21 cellular contexts compared by ENCODE assay signal in the genomic region with DNA sequence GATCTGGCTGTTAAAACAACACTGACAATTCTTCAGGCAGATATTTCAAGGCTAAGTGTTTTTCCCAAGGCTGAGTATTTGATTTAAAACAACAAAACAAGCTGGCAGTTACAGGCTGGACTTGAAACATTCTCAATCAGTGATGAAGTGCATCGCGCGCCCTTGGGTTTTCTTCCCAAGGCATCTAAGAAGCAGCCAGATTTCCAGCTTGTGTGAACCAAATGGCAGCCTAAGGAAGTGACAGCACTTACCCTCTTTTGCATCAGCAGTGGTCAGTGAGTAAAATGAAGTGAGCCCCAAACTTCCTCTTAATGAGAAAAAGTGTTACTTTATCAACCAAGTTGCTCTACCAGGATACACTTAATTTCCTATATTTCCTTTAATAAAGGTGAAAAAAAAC. TPM values are rescaled to one million over a fixed set of nuclear protein-coding genes. Genes with fewer than 3 reads are reported as not detected.
"Had no signal": no experiment of that assay in that cellular context is flagged by ENCODE, and none has a peak within 500 bp of the region (broad histone marks: within the 10 kb centered on the region; RNA-seq: fewer than 3 reads in every experiment).

No MANE protein-coding gene starts in this region.

RNA-seq across cellular contexts. Expression of gene GYPB, which starts 12.2 kb away (rescaled TPM):
- total RNA-seq: activated B cell treated with CpG ODN at 0.5 μM for 24 hours; activated CD4-positive, alpha-beta memory T cell treated with anti-CD3 and anti-CD28 coated beads for 36 hours; activated CD4-positive, alpha-beta T cell treated with anti-CD3 and anti-CD28 coated beads, Interleukin-2, amount 10 ng/mL, durations not matched to agents 24 days and 14 days; activated CD8-positive, alpha-beta memory T cell treated with anti-CD3 and anti-CD28 coated beads for 36 hours; activated CD8-positive, alpha-beta T cell treated with anti-CD3 and anti-CD28 coated beads for 36 hours; activated naive CD4-positive, alpha-beta T cell treated with anti-CD3 and anti-CD28 coated beads for 36 hours; activated naive CD4-positive, alpha-beta T cell treated with anti-CD3 and anti-CD28 coated beads, Interleukin-2, amount 50 U/mL, for 72 hours; activated naive CD8-positive, alpha-beta T cell treated with anti-CD3 and anti-CD28 coated beads for 36 hours; activated T-cell treated with anti-CD3 and anti-CD28 coated beads, Interleukin-2, amount 50 U/mL, for 4 hours; activated T-cell treated with anti-CD3 and anti-CD28 coated beads, Interleukin-2, amount 50 U/mL, for 72 hours; activated T-helper 1 cell treated with anti-CD3 and anti-CD28 coated beads, Interleukin-12 subunit alpha, Interleukin-12 subunit beta, Interleukin-2, Interleukin-4 antibody, amounts not matched to agents 30 ng/mL and 10 ng/mL and 1 ng/mL, durations not matched to agents 14 hours and 24 hours and 36 hours; activated T-helper 17 cell treated with anti-CD3 and anti-CD28 coated beads, Interleukin-2, amount 50 U/mL, for 72 hours; adrenal gland; astrocyte; body of pancreas; breast epithelium; chondrocyte; T-cell; T-helper 1 cell treated with Interleukin-12 subunit alpha and Interleukin-12 subunit beta and Interleukin-4 antibody, amounts not matched to agents 30 ng/mL and 1 ng/mL, for 36 hours; T-helper 17 cell; T-helper 2 cell treated with Interferon-gamma antibody and Interleukin-4, amounts not matched to agents 100 ng/mL and 5 ng/mL, for 36 hours had no signal
